ENCODE assay signal across 1 cellular context in genomic region chr6:129731396-129731795, GRCh38.
TF ChIP-seq lines count a peak whose summit lies in the region.

No MANE protein-coding gene starts in this region.

TF ChIP-seq in HepG2, 621 proteins besides CTCF, POLR2A, EP300 and RAD21:
- TF ChIP-seq MXD3 (CRISPR knock-in tag; IDR thresholded peaks at IDR 0.05) (no peak), ZBTB42 (CRISPR knock-in tag; IDR thresholded peaks at IDR 0.05) (no peak), MTF1 (CRISPR knock-in tag; IDR thresholded peaks at IDR 0.05) (no peak), ZNF296 (CRISPR knock-in tag; conservative IDR thresholded peaks at IDR 0.05) (no peak), KDM1A (CRISPR knock-in tag; IDR thresholded peaks at IDR 0.05) (no peak), AGO1 (IDR thresholded peaks at IDR 0.05; ENCODE audit: low read depth, low read length, poor library complexity, severe bottlenecking) (no peak), BRD4 (CRISPR knock-in tag; IDR thresholded peaks at IDR 0.05) (no peak), ZNF280D (CRISPR knock-in tag; IDR thresholded peaks at IDR 0.05) (no peak), PLRG1 (conservative IDR thresholded peaks at IDR 0.05) (no peak), YEATS2 (CRISPR knock-in tag; IDR thresholded peaks at IDR 0.05; ENCODE audit: borderline replicate concordance) (no peak), FLYWCH1 (CRISPR knock-in tag; IDR thresholded peaks at IDR 0.05) (no peak), BORCS8-MEF2B (CRISPR knock-in tag; IDR thresholded peaks at IDR 0.05) (no peak), ZNF512 (CRISPR knock-in tag; IDR thresholded peaks at IDR 0.05) (no peak), RBM22 (optimal IDR thresholded peaks at IDR 0.05; ENCODE audit: low read length) (no peak), FIP1L1 (IDR thresholded peaks at IDR 0.05; ENCODE audit: borderline replicate concordance, insufficient read depth, low read depth, low read length) (no peak), ZNF501 (CRISPR knock-in tag; IDR thresholded peaks at IDR 0.05) (no peak), NFKB2 (CRISPR knock-in tag; IDR thresholded peaks at IDR 0.05; ENCODE audit: borderline replicate concordance) (no peak)
- TF ChIP-seq, protein P1, sequence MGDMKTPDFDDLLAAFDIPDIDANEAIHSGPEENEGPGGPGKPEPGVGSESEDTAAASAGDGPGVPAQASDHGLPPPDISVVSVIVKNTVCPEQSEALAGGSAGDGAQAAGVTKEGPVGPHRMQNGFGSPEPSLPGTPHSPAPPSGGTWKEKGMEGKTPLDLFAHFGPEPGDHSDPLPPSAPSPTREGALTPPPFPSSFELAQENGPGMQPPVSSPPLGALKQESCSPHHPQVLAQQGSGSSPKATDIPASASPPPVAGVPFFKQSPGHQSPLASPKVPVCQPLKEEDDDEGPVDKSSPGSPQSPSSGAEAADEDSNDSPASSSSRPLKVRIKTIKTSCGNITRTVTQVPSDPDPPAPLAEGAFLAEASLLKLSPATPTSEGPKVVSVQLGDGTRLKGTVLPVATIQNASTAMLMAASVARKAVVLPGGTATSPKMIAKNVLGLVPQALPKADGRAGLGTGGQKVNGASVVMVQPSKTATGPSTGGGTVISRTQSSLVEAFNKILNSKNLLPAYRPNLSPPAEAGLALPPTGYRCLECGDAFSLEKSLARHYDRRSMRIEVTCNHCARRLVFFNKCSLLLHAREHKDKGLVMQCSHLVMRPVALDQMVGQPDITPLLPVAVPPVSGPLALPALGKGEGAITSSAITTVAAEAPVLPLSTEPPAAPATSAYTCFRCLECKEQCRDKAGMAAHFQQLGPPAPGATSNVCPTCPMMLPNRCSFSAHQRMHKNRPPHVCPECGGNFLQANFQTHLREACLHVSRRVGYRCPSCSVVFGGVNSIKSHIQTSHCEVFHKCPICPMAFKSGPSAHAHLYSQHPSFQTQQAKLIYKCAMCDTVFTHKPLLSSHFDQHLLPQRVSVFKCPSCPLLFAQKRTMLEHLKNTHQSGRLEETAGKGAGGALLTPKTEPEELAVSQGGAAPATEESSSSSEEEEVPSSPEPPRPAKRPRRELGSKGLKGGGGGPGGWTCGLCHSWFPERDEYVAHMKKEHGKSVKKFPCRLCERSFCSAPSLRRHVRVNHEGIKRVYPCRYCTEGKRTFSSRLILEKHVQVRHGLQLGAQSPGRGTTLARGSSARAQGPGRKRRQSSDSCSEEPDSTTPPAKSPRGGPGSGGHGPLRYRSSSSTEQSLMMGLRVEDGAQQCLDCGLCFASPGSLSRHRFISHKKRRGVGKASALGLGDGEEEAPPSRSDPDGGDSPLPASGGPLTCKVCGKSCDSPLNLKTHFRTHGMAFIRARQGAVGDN (CRISPR knock-in tag; IDR thresholded peaks at IDR 0.05): no peak
